1 cellular context compared by ENCODE assay signal in the genomic region with DNA sequence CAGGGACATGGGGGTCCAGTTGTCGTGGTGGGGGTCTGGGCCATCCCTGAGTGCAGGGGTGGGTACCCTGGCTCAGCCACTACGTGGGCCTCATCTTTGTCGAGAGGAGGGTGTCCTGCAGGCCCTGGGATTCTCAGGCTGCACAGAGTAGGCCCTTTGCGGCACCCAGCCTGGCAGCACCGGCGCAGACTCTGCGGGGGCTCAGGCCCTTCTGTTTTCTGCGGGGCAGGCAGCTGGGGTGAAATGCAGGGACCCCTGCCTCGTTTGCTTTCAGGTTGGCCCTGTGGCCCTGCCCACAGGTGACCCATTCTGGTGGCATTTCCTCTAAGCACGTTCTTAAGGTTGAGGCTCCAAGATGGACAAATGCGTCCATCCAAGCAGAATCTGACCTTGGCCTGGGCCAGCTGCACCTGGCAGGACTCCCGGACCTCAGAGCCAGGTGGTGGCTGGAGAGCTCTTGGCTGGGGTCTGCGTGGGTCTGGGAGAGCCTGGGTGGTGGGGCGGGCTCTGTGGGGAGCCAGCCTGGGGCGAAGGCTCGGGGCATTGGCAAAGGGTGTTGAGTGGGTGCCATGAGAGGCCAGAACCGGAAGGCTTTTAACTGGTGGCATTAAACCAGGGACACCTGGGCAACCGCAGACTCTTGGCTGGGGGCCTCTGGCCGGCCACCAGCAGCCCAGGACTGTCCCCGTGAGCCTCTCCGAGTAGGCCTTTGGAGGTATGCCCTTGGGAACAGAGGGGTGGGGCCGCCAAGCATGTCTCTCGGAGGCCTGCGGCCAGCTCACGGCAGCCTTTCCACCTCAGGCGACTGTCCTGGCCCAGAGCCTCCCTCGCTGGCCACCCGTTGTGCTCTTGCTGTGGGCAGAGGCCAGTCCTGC.
TF ChIP-seq lines count a peak whose summit lies in the region.

No MANE protein-coding gene starts in this region.

TF ChIP-seq in HepG2, 621 proteins besides CTCF, POLR2A, EP300 and RAD21:
- no peak for TF ChIP-seq JDP2 (CRISPR knock-in tag; IDR thresholded peaks at IDR 0.05; ENCODE audit: borderline replicate concordance)
- peak; percentile 13 for TF ChIP-seq AGO2 (optimal IDR thresholded peaks at IDR 0.05; ENCODE audit: low read depth, low read length)
